ENCODE assay signal across 32 cellular contexts in genomic region chr4:121238461-121238860, GRCh38.
"Had no signal": no experiment of that assay in that cellular context is flagged by ENCODE, and none has a peak within 500 bp of the region (broad histone marks: within the 10 kb centered on the region; RNA-seq: fewer than 3 reads in every experiment).

No MANE protein-coding gene starts in this region.

- H3K4me3 Mint-ChIP-seq: activated B cell treated with CpG ODN at 0.5 μM for 24 hours; activated CD8-positive, alpha-beta T cell treated with anti-CD3 and anti-CD28 coated beads for 36 hours; activated naive CD4-positive, alpha-beta T cell treated with anti-CD3 and anti-CD28 coated beads, Interleukin-2, amount 10 ng/mL, durations not matched to agents 7 days and 5 days; activated naive CD8-positive, alpha-beta T cell treated with anti-CD3 and anti-CD28 coated beads, Interleukin-2, amount 10 ng/mL, durations not matched to agents 7 days and 5 days; activated T-cell treated with anti-CD3 and anti-CD28 coated beads, Interleukin-2, amount 50 U/mL, for 4 hours; activated T-helper 17 cell treated with anti-CD3 and anti-CD28 coated beads, Interleukin-2, amount 50 U/mL, for 72 hours; brain; dendritic cell treated with granulocyte-macrophage colony-stimulating factor and Interleukin-4, amounts not matched to agents 40 ng/mL and 50 ng/mL, for 4 days; endodermal cell; T-helper 17 cell; T-helper 2 cell treated with Interferon-gamma antibody and Interleukin-4, amounts not matched to agents 5 μg/mL and 100 μg/mL, for 36 hours had no signal

- DNase-seq: activated B cell treated with CpG ODN at 0.5 μM for 24 hours; activated CD4-positive, alpha-beta T cell treated with anti-CD3 and anti-CD28 coated beads for 48 hours; activated CD4-positive, alpha-beta T cell treated with anti-CD3 and anti-CD28 coated beads, Interleukin-2, amount 50 U/mL, for 1 hour; activated CD4-positive, alpha-beta T cell treated with anti-CD3 and anti-CD28 coated beads, Interleukin-2, amount 50 U/mL, for 48 hours; activated CD8-positive, alpha-beta memory T cell treated with anti-CD3 and anti-CD28 coated beads for 24 hours; activated CD8-positive, alpha-beta T cell treated with anti-CD3 and anti-CD28 coated beads for 36 hours; activated effector memory CD4-positive, alpha-beta T cell treated with Interleukin-2 at 50 U/mL for 16 hours; activated naive CD4-positive, alpha-beta T cell; activated naive CD4-positive, alpha-beta T cell treated with anti-CD3 and anti-CD28 coated beads, Interleukin-2, amount 10 ng/mL, durations not matched to agents 7 days and 5 days; activated naive CD8-positive, alpha-beta T cell treated with anti-CD3 and anti-CD28 coated beads, Interleukin-2, amount 10 ng/mL, durations not matched to agents 7 days and 5 days; activated T-cell treated with anti-CD3 and anti-CD28 coated beads, Interleukin-2, amount 50 U/mL, for 4 hours; central memory CD4-positive, alpha-beta T cell; cerebellar nuclear complex; effector memory CD4-positive, alpha-beta T cell; endodermal cell; foreskin fibroblast; T-helper 1 cell; T-helper 17 cell; T1000; WERI-Rb-1 had no signal

- H3K36me3 ChIP-seq: ascending aorta, breast epithelium, cardiac muscle cell, WERI-Rb-1 had no signal

- ATAC-seq: activated CD4-positive, CD25-positive, alpha-beta regulatory T cell treated with anti-CD3 and anti-CD28 coated beads, Interleukin-2, amount 50 U/mL, for 24 hours; activated CD8-positive, alpha-beta T cell treated with anti-CD3 and anti-CD28 coated beads for 36 hours; activated naive CD4-positive, alpha-beta T cell treated with anti-CD3 and anti-CD28 coated beads, Interleukin-2, amount 50 U/mL, for 72 hours; activated T-cell treated with anti-CD3 and anti-CD28 coated beads, Interleukin-2, amount 50 U/mL, for 4 hours; activated T-helper 17 cell treated with anti-CD3 and anti-CD28 coated beads, Interleukin-2, amount 50 U/mL, for 72 hours; esophagus mucosa; T-helper 17 cell had no signal

- H3K4me3 ChIP-seq: ascending aorta, breast epithelium, cardiac muscle cell, coronary artery, dorsolateral prefrontal cortex had no signal

- H3K9me3 Mint-ChIP-seq: activated B cell treated with CpG ODN at 0.5 μM for 24 hours; activated CD8-positive, alpha-beta T cell treated with anti-CD3 and anti-CD28 coated beads for 36 hours; activated naive CD4-positive, alpha-beta T cell treated with anti-CD3 and anti-CD28 coated beads, Interleukin-2, amount 10 ng/mL, durations not matched to agents 7 days and 5 days; activated naive CD4-positive, alpha-beta T cell treated with anti-CD3 and anti-CD28 coated beads, Interleukin-2, amount 50 U/mL, for 72 hours; activated T-cell treated with anti-CD3 and anti-CD28 coated beads, Interleukin-2, amount 50 U/mL, for 4 hours; activated T-helper 17 cell treated with anti-CD3 and anti-CD28 coated beads, Interleukin-2, amount 50 U/mL, for 72 hours; dendritic cell treated with granulocyte-macrophage colony-stimulating factor and Interleukin-4, amounts not matched to agents 40 ng/mL and 50 ng/mL, for 4 days; T-helper 2 cell treated with Interferon-gamma antibody and Interleukin-4, amounts not matched to agents 5 μg/mL and 100 μg/mL, for 36 hours had no signal

- H3K27ac ChIP-seq: ascending aorta, breast epithelium, cardiac muscle cell, coronary artery, dorsolateral prefrontal cortex had no signal

- H3K36me3 Mint-ChIP-seq: activated naive CD4-positive, alpha-beta T cell treated with anti-CD3 and anti-CD28 coated beads, Interleukin-2, amount 10 ng/mL, durations not matched to agents 7 days and 5 days; activated naive CD4-positive, alpha-beta T cell treated with anti-CD3 and anti-CD28 coated beads, Interleukin-2, amount 50 U/mL, for 72 hours; activated naive CD8-positive, alpha-beta T cell treated with anti-CD3 and anti-CD28 coated beads, Interleukin-2, amount 10 ng/mL, durations not matched to agents 7 days and 5 days; brain had no signal

- H3K4me1 ChIP-seq: ascending aorta, breast epithelium had no signal

- H3K27ac Mint-ChIP-seq: activated B cell treated with CpG ODN at 0.5 μM for 24 hours; activated CD8-positive, alpha-beta T cell treated with anti-CD3 and anti-CD28 coated beads for 36 hours; activated naive CD4-positive, alpha-beta T cell treated with anti-CD3 and anti-CD28 coated beads, Interleukin-2, amount 10 ng/mL, durations not matched to agents 7 days and 5 days; activated naive CD4-positive, alpha-beta T cell treated with anti-CD3 and anti-CD28 coated beads, Interleukin-2, amount 50 U/mL, for 72 hours; activated naive CD8-positive, alpha-beta T cell treated with anti-CD3 and anti-CD28 coated beads, Interleukin-2, amount 10 ng/mL, durations not matched to agents 7 days and 5 days; activated T-helper 17 cell treated with anti-CD3 and anti-CD28 coated beads, Interleukin-2, amount 50 U/mL, for 72 hours; brain; dendritic cell treated with granulocyte-macrophage colony-stimulating factor and Interleukin-4, amounts not matched to agents 40 ng/mL and 50 ng/mL, for 4 days; endodermal cell; T-helper 17 cell; T-helper 2 cell treated with Interferon-gamma antibody and Interleukin-4, amounts not matched to agents 5 μg/mL and 100 μg/mL, for 36 hours had no signal

- H3K9me3 ChIP-seq: ascending aorta, breast epithelium had no signal

- H3K4me1 Mint-ChIP-seq: activated naive CD8-positive, alpha-beta T cell treated with anti-CD3 and anti-CD28 coated beads, Interleukin-2, amount 10 ng/mL, durations not matched to agents 7 days and 5 days; brain had no signal

- H3K27me3 ChIP-seq: ascending aorta, breast epithelium, cardiac muscle cell had no signal

- H3K27me3 Mint-ChIP-seq: activated B cell treated with CpG ODN at 0.5 μM for 24 hours; activated CD8-positive, alpha-beta T cell treated with anti-CD3 and anti-CD28 coated beads for 36 hours; activated naive CD8-positive, alpha-beta T cell treated with anti-CD3 and anti-CD28 coated beads, Interleukin-2, amount 10 ng/mL, durations not matched to agents 7 days and 5 days; activated T-helper 17 cell treated with anti-CD3 and anti-CD28 coated beads, Interleukin-2, amount 50 U/mL, for 72 hours; brain; T-helper 17 cell had no signal
